Comparison of ENCODE assay signal across 7 cellular contexts in the genomic region with DNA sequence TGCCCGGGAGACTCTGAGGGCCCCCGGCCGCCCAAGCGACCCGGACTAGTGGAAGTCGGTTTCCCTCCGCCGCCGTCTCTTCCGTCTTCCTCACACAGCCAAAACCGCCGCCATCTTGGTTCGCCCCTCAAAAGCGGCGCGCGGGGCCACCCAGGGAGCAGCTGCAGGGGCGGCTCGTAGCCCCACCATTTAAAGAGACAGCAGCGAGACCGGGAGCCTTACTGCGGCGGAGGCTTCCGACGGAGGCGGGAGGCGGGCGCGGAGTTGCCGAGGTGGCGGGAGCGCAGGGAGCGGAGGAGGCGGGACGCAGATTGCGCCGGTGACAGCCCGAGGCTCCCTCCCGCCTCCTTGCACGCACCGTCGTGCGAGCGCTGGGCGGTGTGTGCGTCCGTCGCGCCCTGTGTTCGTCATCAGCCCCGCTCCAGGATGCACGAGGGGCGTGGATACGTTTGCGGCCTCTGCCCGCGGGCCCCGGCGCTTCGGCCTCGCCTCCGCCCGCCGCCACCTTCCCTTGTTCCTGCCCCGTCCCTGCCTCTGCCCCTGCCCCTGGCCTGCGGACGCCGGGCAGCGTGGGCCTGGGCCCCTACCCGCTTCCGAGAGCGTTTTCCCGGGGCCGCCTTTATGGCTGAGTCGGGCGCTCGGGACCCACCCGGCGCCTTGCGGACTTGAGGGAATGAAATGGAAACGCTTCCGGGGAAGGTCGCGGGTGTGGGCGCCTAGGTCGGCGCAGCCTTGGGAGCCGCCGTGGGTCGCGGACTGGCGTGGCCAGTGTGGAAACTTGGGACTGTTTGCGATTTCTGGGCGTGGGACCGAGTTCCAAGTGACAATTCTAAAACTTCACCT. TPM values are rescaled to one million over a fixed set of nuclear protein-coding genes. Genes with fewer than 3 reads are reported as not detected.
DNase-seq lines count a peak whose midpoint lies in the region; ATAC-seq, FAIRE-seq and TF ChIP-seq lines count a peak whose summit lies in the region.

A gene (minus strand): TSS at position 140 of the 843 bp plus-strand sequence. CDS start 663 bp downstream, outside the sequence.

- H4K20me1 ChIP-seq in astrocyte (ENCODE audit: insufficient read depth, low read length), result peaks cover 37% of the 10 kb centered on the region

- peak within 1 kb of the TSS; percentile 100 for H3K27ac Mint-ChIP-seq in astrocyte (ENCODE audit: unreplicated experiment)

- no peaks in the 10 kb centered on the region for H3K36me3 Mint-ChIP-seq in astrocyte (ENCODE audit: low read depth, unreplicated experiment)

- H3K4me2 ChIP-seq in astrocyte (ENCODE audit: low read length), result peak within 1 kb of the TSS; percentile 89

- H3K9me3 Mint-ChIP-seq in astrocyte (ENCODE audit: unreplicated experiment), result no peaks in the 10 kb centered on the region

- peak; percentile 82 for ATAC-seq in GM18505 (IDR thresholded peaks at IDR 0.05; ENCODE audit: unreplicated experiment)
- ATAC-seq in HG02973 (IDR thresholded peaks at IDR 0.05; ENCODE audit: unreplicated experiment), result peak; percentile 80

- peaks cover 44% of the 10 kb centered on the region for H3K79me2 ChIP-seq in astrocyte (ENCODE audit: insufficient read depth, low read length)

- H3K9me3 ChIP-seq in astrocyte (ENCODE audit: insufficient read depth, low read depth, low read length), result no peaks in the 10 kb centered on the region

- peak; percentile 92 for TF ChIP-seq POLR2A in GM18505 (IDR thresholded peaks at IDR 0.05; ENCODE audit: borderline replicate concordance, extremely low read depth, insufficient read depth, insufficient read length)

- no peaks in the 10 kb centered on the region for H3K27me3 ChIP-seq in astrocyte (ENCODE audit: insufficient read depth, low read length)

- peak; percentile 82 for DNase-seq in NCI-H2029 (lab: John Stamatoyannopoulos, UW)
- DNase-seq in T-helper 22 cell (ENCODE audit: low read depth), result peak; percentile 90
- peak; percentile 94 for DNase-seq in astrocyte (ENCODE audit: low read depth)
- peak; percentile 97 for DNase-seq in hepatic stellate cell (ENCODE audit: low spot score)
- DNase-seq in renal cortical epithelial cell (ENCODE audit: low read depth), result peak; percentile 84

- H3K4me3 ChIP-seq in astrocyte (ENCODE audit: insufficient read depth, low read depth, low read length), result peak within 1 kb of the TSS; percentile 98

- TF ChIP-seq CTCF in astrocyte (IDR thresholded peaks at IDR 0.05; ENCODE audit: insufficient read depth, low read depth, low read length), result no peak

- peak within 1 kb of the TSS; percentile 96 for H3K27ac ChIP-seq in astrocyte (ENCODE audit: low read depth, low read length)

- H3K27me3 Mint-ChIP-seq in astrocyte (ENCODE audit: low read depth, unreplicated experiment), result no peaks in the 10 kb centered on the region

- H3K9ac ChIP-seq in astrocyte (ENCODE audit: low read length), result peak within 1 kb of the TSS; percentile 93

- H3K4me1 ChIP-seq in astrocyte (ENCODE audit: insufficient read depth, low read length), result peaks cover 5% of the 10 kb centered on the region

- FAIRE-seq in astrocyte (lab: Jason Lieb, UNC), result no peak

- H2AFZ ChIP-seq in astrocyte (ENCODE audit: low read depth, low read length), result peak within 1 kb of the TSS; percentile 92

- H3K4me3 Mint-ChIP-seq in astrocyte (ENCODE audit: unreplicated experiment), result peak within 1 kb of the TSS; percentile 100

- H3K4me1 Mint-ChIP-seq in astrocyte (ENCODE audit: low read depth, unreplicated experiment), result peaks cover 9% of the 10 kb centered on the region

- peaks cover 6% of the 10 kb centered on the region for H3K36me3 ChIP-seq in astrocyte (ENCODE audit: insufficient read depth, low read length)

RNA-seq across cellular contexts. Expression of the gene that starts here (rescaled TPM):
- 79.5 and 80.7 TPM in 2 replicates for total RNA-seq in astrocyte
- 68.4 and 127 TPM in 2 replicates for total RNA-seq in renal cortical epithelial cell

Comparison
In these comparisons a context has a peak if more than half of its experiments do, and no peak if none do; other contexts are left out.
1. Peak in every context shown above with its lines: DNase-seq, ATAC-seq, H3K4me3 ChIP-seq and H3K27ac ChIP-seq.